ENCODE assay signal across 1 cellular context in genomic region chr17:81552244-81553017, GRCh38.
TF ChIP-seq lines count a peak whose summit lies in the region.

TSS of gene FAAP100 (minus strand) at chr17:81552353. CDS start at chr17:81552330, 23 bp downstream.

TF ChIP-seq in HepG2, 621 proteins besides CTCF, POLR2A, EP300 and RAD21 (continued from another document and continues in another):
- TF ChIP-seq PBX2 (CRISPR knock-in tag; IDR thresholded peaks at IDR 0.05), result no peak
- no peak; the same call in 1 of the 2 replicates for TF ChIP-seq ZHX1 (CRISPR knock-in tag; IDR thresholded peaks at IDR 0.05; ENCODE audit: low read depth)
- TF ChIP-seq IRF1 (CRISPR knock-in tag; IDR thresholded peaks at IDR 0.05; ENCODE audit: low read depth), result no peak; the same call in 1 of the 2 replicates
- TF ChIP-seq XBP1 (CRISPR knock-in tag; IDR thresholded peaks at IDR 0.05), result no peak
- no peak for TF ChIP-seq LRRFIP1 (CRISPR knock-in tag; conservative IDR thresholded peaks at IDR 0.05)
- TF ChIP-seq ZNF292 (CRISPR knock-in tag; IDR thresholded peaks at IDR 0.05; ENCODE audit: borderline replicate concordance, low read depth), result 0 out of 2 replicates have a peak, but pooled peaks have one; percentile 9
- TF ChIP-seq ZBTB7B (CRISPR knock-in tag; IDR thresholded peaks at IDR 0.05), result no peak; the same call in 1 of the 2 replicates
- peak; percentile 98 for TF ChIP-seq ZNF142 (CRISPR knock-in tag; IDR thresholded peaks at IDR 0.05)
- peak; percentile 93; the same call in 1 of the 2 replicates for TF ChIP-seq ZNF563 (CRISPR knock-in tag; IDR thresholded peaks at IDR 0.05)
- TF ChIP-seq ZNF687 (CRISPR knock-in tag; IDR thresholded peaks at IDR 0.05), result peak; percentile 82
- no peak for TF ChIP-seq ZNF576 (CRISPR knock-in tag; IDR thresholded peaks at IDR 0.05)
- peak; percentile 60; the same call in 1 of the 2 replicates for TF ChIP-seq ZBTB44 (CRISPR knock-in tag; IDR thresholded peaks at IDR 0.05)
- TF ChIP-seq SETDB1 (CRISPR knock-in tag; IDR thresholded peaks at IDR 0.05; ENCODE audit: borderline replicate concordance), result no peak
- no peak; the same call in 1 of the 2 replicates for TF ChIP-seq ZSCAN25 (CRISPR knock-in tag; IDR thresholded peaks at IDR 0.05)
- TF ChIP-seq POGZ (CRISPR knock-in tag; IDR thresholded peaks at IDR 0.05), result peak; percentile 54; the same call in 1 of the 2 replicates
- TF ChIP-seq ZNF12 (CRISPR knock-in tag; IDR thresholded peaks at IDR 0.05), result no peak
- no peak for TF ChIP-seq PITX1 (CRISPR knock-in tag; IDR thresholded peaks at IDR 0.05)
- peak; percentile 28; the same call in 1 of the 2 replicates for TF ChIP-seq ZNF75D (CRISPR knock-in tag; IDR thresholded peaks at IDR 0.05; ENCODE audit: borderline replicate concordance)
- TF ChIP-seq ATM (IDR thresholded peaks at IDR 0.05; ENCODE audit: borderline replicate concordance), result no peak
- 0 out of 2 replicates have a peak, but pooled peaks have one; percentile 64 for TF ChIP-seq NCOA1 (CRISPR knock-in tag; IDR thresholded peaks at IDR 0.05)
- no peak for TF ChIP-seq ZNF7 (CRISPR knock-in tag; IDR thresholded peaks at IDR 0.05)
- TF ChIP-seq PRDM15 (CRISPR knock-in tag; IDR thresholded peaks at IDR 0.05), result peak; percentile 43; the same call in 1 of the 2 replicates
- no peak for TF ChIP-seq BCL6 (CRISPR knock-in tag; IDR thresholded peaks at IDR 0.05)
- TF ChIP-seq ZNF503 (CRISPR knock-in tag; IDR thresholded peaks at IDR 0.05), result peak; percentile 63; the same call in 1 of the 2 replicates
- peak; percentile 32 for TF ChIP-seq TBL1XR1 (IDR thresholded peaks at IDR 0.05; ENCODE audit: borderline replicate concordance, low read length, partially characterized antibody)
